In genomic region chr1:26279598-26280332, GRCh38 we compare ENCODE assay signal across 8 cellular contexts. TPM values are rescaled to one million over a fixed set of nuclear protein-coding genes. Genes with fewer than 3 reads are reported as not detected.
A peak's percentile ranks its signal among the peaks of the same experiment; 100 is the strongest.
DNase-seq lines count a peak whose midpoint lies in the region; ATAC-seq and TF ChIP-seq lines count a peak whose summit lies in the region.

Gene SH3BGRL3 (plus strand): TSS chr1:26280086. CDS start chr1:26280156, 70 bp downstream.

- peaks cover 23% of the 10 kb centered on the region for H3K4me1 ChIP-seq in prostate gland (replicated peaks)

- no peaks in the 10 kb centered on the region for H3K9me3 Mint-ChIP-seq in T-helper 1 cell treated with Interleukin-12 subunit alpha and Interleukin-12 subunit beta and Interleukin-4 antibody, amounts not matched to agents 30 μg/mL and 1 μg/mL, for 36 hours

- H3K4me3 ChIP-seq in NB4 (ENCODE audit: low read depth, low read length) (peak within 1 kb of the TSS; percentile 60), prostate gland (peak within 1 kb of the TSS; percentile 77 to 91)

- DNase-seq in GM04504 (ENCODE audit: low read depth) (peak; percentile 61), HCEC 1CT (peak; percentile 86), NB4 (ENCODE audit: low read depth) (peak; percentile 92), amniotic epithelial cell (ENCODE audit: low read depth) (peak; percentile 79), left cardiac atrium (peak; percentile 93), prostate gland (ENCODE audit: low spot score) (peak; percentile 87), ureter (ENCODE audit: low spot score) (peak; percentile 88)

- H3K4me3 Mint-ChIP-seq in T-helper 1 cell treated with Interleukin-12 subunit alpha and Interleukin-12 subunit beta and Interleukin-4 antibody, amounts not matched to agents 30 μg/mL and 1 μg/mL, for 36 hours: peak within 1 kb of the TSS; percentile 99

- peak within 1 kb of the TSS; percentile 88 for H3K27ac Mint-ChIP-seq in T-helper 1 cell treated with Interleukin-12 subunit alpha and Interleukin-12 subunit beta and Interleukin-4 antibody, amounts not matched to agents 30 μg/mL and 1 μg/mL, for 36 hours

- no peaks in the 10 kb centered on the region for H3K36me3 ChIP-seq in prostate gland

- peak; percentile 44 for TF ChIP-seq CTCF in NB4 (IDR thresholded peaks at IDR 0.05; ENCODE audit: low read depth, low read length)
- TF ChIP-seq CTCF in prostate gland (IDR thresholded peaks at IDR 0.05): peak in 3 of 4 experiments; percentile 11 to 45 (median 36)

- H3K27me3 Mint-ChIP-seq in T-helper 1 cell treated with Interleukin-12 subunit alpha and Interleukin-12 subunit beta and Interleukin-4 antibody, amounts not matched to agents 30 μg/mL and 1 μg/mL, for 36 hours (ENCODE audit: low read depth): no peaks in the 10 kb centered on the region

- peak; percentile 37 for TF ChIP-seq POLR2A in NB4 (IDR thresholded peaks at IDR 0.05; ENCODE audit: extremely low read depth, insufficient read length)
- TF ChIP-seq POLR2A in prostate gland (IDR thresholded peaks at IDR 0.05): peak; percentile 99

- H3K27ac ChIP-seq in prostate gland: peak within 1 kb of the TSS; percentile 87 to 92

- ATAC-seq in left cardiac atrium: peak; percentile 76 to 86

- intact Hi-C loops in left cardiac atrium (cut with DNase I): loop anchor here in 1 of 2 donors (10.0 kb wide), 1 partner anchor 45 kb away; no protein-coding TSS in a partner anchor
- intact Hi-C loops in prostate gland (cut with DNase I): loop anchor here (5.0 kb wide), 2 partner anchors 47 to 167 kb away; partner anchors contain the start of genes CEP85 and PDIK1L

- H3K36me3 Mint-ChIP-seq in T-helper 1 cell treated with Interleukin-12 subunit alpha and Interleukin-12 subunit beta and Interleukin-4 antibody, amounts not matched to agents 30 μg/mL and 1 μg/mL, for 36 hours (ENCODE audit: low read depth): peaks cover 51% of the 10 kb centered on the region

- no peaks in the 10 kb centered on the region for H3K27me3 ChIP-seq in prostate gland (replicated peaks; ENCODE audit: insufficient read depth)

- WGBS in prostate gland: 2% methylated on average over 55 of the region's 65 CpGs

- peaks cover 73% of the 10 kb centered on the region for H3K4me1 Mint-ChIP-seq in T-helper 1 cell treated with Interleukin-12 subunit alpha and Interleukin-12 subunit beta and Interleukin-4 antibody, amounts not matched to agents 30 μg/mL and 1 μg/mL, for 36 hours (ENCODE audit: low read depth)

- H3K9me3 ChIP-seq in prostate gland: no peaks in the 10 kb centered on the region

RNA-seq across cellular contexts. Expression of gene SH3BGRL3, which starts in this region (rescaled TPM):
- total RNA-seq in left cardiac atrium: 10 to 100 TPM; 90.6 to 93.9 TPM
- total RNA-seq in prostate gland: 10 to 100 TPM; 37.4 to 55.3 TPM
- 145 TPM for total RNA-seq in ureter

Comparison
In these comparisons a context has a peak if more than half of its experiments do, and no peak if none do; other contexts are left out.
1. Peak in every context shown above with its lines: DNase-seq, ATAC-seq, H3K4me3 ChIP-seq and H3K27ac ChIP-seq.